37 cellular contexts compared by ENCODE assay signal in the genomic region with DNA sequence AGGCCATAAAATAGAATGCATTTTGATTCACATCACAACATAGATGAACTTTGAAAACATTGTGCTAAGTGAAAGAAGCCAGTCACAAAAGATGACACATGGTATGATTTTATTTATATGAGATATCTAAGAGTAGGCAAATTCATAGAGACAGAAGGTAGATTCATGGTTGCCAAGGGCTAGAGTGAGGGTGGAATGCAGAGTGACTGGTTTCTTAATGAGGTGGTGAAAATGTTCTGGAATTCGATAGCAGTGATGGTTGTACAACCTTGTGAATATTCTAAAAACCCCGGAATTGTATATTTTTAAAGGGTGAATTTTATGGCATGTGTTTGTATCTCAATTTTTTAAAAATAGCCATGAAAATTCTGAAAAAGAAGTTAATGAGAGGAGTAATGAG. TPM values are rescaled to one million over a fixed set of nuclear protein-coding genes. Genes with fewer than 3 reads are reported as not detected.
"Had no signal": no experiment of that assay in that cellular context is flagged by ENCODE, and none has a peak within 500 bp of the region (broad histone marks: within the 10 kb centered on the region; RNA-seq: fewer than 3 reads in every experiment).

No MANE protein-coding gene starts in this region.

- H3K36me3 ChIP-seq: adrenal gland, ascending aorta, brain microvascular endothelial cell, breast epithelium, cardiac muscle cell had no signal

- H3K4me1 Mint-ChIP-seq: activated naive CD4-positive, alpha-beta T cell treated with anti-CD3 and anti-CD28 coated beads, Interleukin-2, amount 10 ng/mL, durations not matched to agents 7 days and 5 days; activated naive CD4-positive, alpha-beta T cell treated with anti-CD3 and anti-CD28 coated beads, Interleukin-2, amount 50 U/mL, for 24 hours; activated T-helper 17 cell treated with anti-CD3 and anti-CD28 coated beads, Interleukin-2, amount 50 U/mL, for 72 hours; brain; central memory CD8-positive, alpha-beta T cell had no signal

- H3K36me3 Mint-ChIP-seq: activated naive CD4-positive, alpha-beta T cell treated with anti-CD3 and anti-CD28 coated beads, Interleukin-2, amount 10 ng/mL, durations not matched to agents 7 days and 5 days; activated naive CD4-positive, alpha-beta T cell treated with anti-CD3 and anti-CD28 coated beads, Interleukin-2, amount 50 U/mL, for 24 hours; activated naive CD4-positive, alpha-beta T cell treated with anti-CD3 and anti-CD28 coated beads, Interleukin-2, amount 50 U/mL, for 72 hours; activated naive CD8-positive, alpha-beta T cell; activated naive CD8-positive, alpha-beta T cell treated with anti-CD3 and anti-CD28 coated beads for 36 hours; activated naive CD8-positive, alpha-beta T cell treated with anti-CD3 and anti-CD28 coated beads, Interleukin-2, amount 10 ng/mL, durations not matched to agents 7 days and 5 days; brain had no signal

- H3K27ac ChIP-seq: adrenal gland, ascending aorta, body of pancreas, brain microvascular endothelial cell, breast epithelium, cardiac muscle cell had no signal

- H3K27me3 ChIP-seq: adrenal gland, ascending aorta, body of pancreas, brain microvascular endothelial cell, breast epithelium, cardiac muscle cell had no signal

- H3K4me1 ChIP-seq: adrenal gland, ascending aorta, body of pancreas, breast epithelium had no signal

- H3K4me3 Mint-ChIP-seq: activated naive CD4-positive, alpha-beta T cell treated with anti-CD3 and anti-CD28 coated beads for 36 hours; activated naive CD4-positive, alpha-beta T cell treated with anti-CD3 and anti-CD28 coated beads, Interleukin-2, amount 10 ng/mL, durations not matched to agents 7 days and 5 days; activated naive CD4-positive, alpha-beta T cell treated with anti-CD3 and anti-CD28 coated beads, Interleukin-2, amount 50 U/mL, for 24 hours; activated naive CD8-positive, alpha-beta T cell; activated naive CD8-positive, alpha-beta T cell treated with anti-CD3 and anti-CD28 coated beads for 36 hours; activated naive CD8-positive, alpha-beta T cell treated with anti-CD3 and anti-CD28 coated beads, Interleukin-2, amount 10 ng/mL, durations not matched to agents 7 days and 5 days; activated T-cell treated with anti-CD3 and anti-CD28 coated beads, Interleukin-2, amount 50 U/mL, for 24 hours; activated T-cell treated with anti-CD3 and anti-CD28 coated beads, Interleukin-2, amount 50 U/mL, for 4 hours; activated T-cell treated with anti-CD3 and anti-CD28 coated beads, Interleukin-2, amount 50 U/mL, for 72 hours; activated T-helper 17 cell treated with anti-CD3 and anti-CD28 coated beads, Interleukin-2, amount 50 U/mL, for 72 hours; brain; central memory CD8-positive, alpha-beta T cell had no signal

- ATAC-seq: activated naive CD4-positive, alpha-beta T cell treated with anti-CD3 and anti-CD28 coated beads, Interleukin-2, amount 50 U/mL, for 72 hours; activated T-cell treated with anti-CD3 and anti-CD28 coated beads, Interleukin-2, amount 50 U/mL, for 4 hours; activated T-cell treated with anti-CD3 and anti-CD28 coated beads, Interleukin-2, amount 50 U/mL, for 72 hours; activated T-helper 17 cell treated with anti-CD3 and anti-CD28 coated beads, Interleukin-2, amount 50 U/mL, for 72 hours; body of pancreas had no signal

- H3K4me3 ChIP-seq: adrenal gland, ascending aorta, body of pancreas, breast epithelium, cardiac muscle cell had no signal

- H3K9me3 Mint-ChIP-seq: activated naive CD4-positive, alpha-beta T cell treated with anti-CD3 and anti-CD28 coated beads for 36 hours; activated naive CD4-positive, alpha-beta T cell treated with anti-CD3 and anti-CD28 coated beads, Interleukin-2, amount 10 ng/mL, durations not matched to agents 7 days and 5 days; activated naive CD4-positive, alpha-beta T cell treated with anti-CD3 and anti-CD28 coated beads, Interleukin-2, amount 50 U/mL, for 24 hours; activated naive CD4-positive, alpha-beta T cell treated with anti-CD3 and anti-CD28 coated beads, Interleukin-2, amount 50 U/mL, for 72 hours; activated naive CD8-positive, alpha-beta T cell treated with anti-CD3 and anti-CD28 coated beads for 36 hours; activated naive CD8-positive, alpha-beta T cell treated with anti-CD3 and anti-CD28 coated beads, Interleukin-2, amount 10 ng/mL, durations not matched to agents 7 days and 5 days; activated T-cell treated with anti-CD3 and anti-CD28 coated beads, Interleukin-2, amount 50 U/mL, for 24 hours; activated T-cell treated with anti-CD3 and anti-CD28 coated beads, Interleukin-2, amount 50 U/mL, for 4 hours; activated T-helper 17 cell treated with anti-CD3 and anti-CD28 coated beads, Interleukin-2, amount 50 U/mL, for 72 hours; activated T-helper 2 cell treated with anti-CD3 and anti-CD28 coated beads, Interferon-gamma antibody, Interleukin-2, Interleukin-4, amounts not matched to agents 10 μg/mL and 5 μg/mL and 100 μg/mL, durations not matched to agents 14 hours and 24 hours and 36 hours; central memory CD8-positive, alpha-beta T cell had no signal

- DNase-seq: activated effector memory CD4-positive, alpha-beta T cell treated with anti-CD3 and anti-CD28 coated beads, Interleukin-2, amount 50 U/mL, for 16 hours; activated effector memory CD4-positive, alpha-beta T cell treated with Interleukin-2 at 50 U/mL for 16 hours; activated gamma-delta T cell; activated gamma-delta T cell treated with Interleukin-2 at 50 U/mL for 16 hours; activated naive CD4-positive, alpha-beta T cell; activated naive CD4-positive, alpha-beta T cell treated with anti-CD3 and anti-CD28 coated beads for 36 hours; activated naive CD4-positive, alpha-beta T cell treated with anti-CD3 and anti-CD28 coated beads, Interleukin-2, amount 10 ng/mL, durations not matched to agents 7 days and 5 days; activated naive CD4-positive, alpha-beta T cell treated with anti-CD3 and anti-CD28 coated beads, Interleukin-2, amount 50 U/mL, for 16 hours; activated naive CD4-positive, alpha-beta T cell treated with Interleukin-2 at 50 U/mL for 16 hours; activated naive CD8-positive, alpha-beta T cell treated with anti-CD3 and anti-CD28 coated beads for 36 hours; activated naive CD8-positive, alpha-beta T cell treated with anti-CD3 and anti-CD28 coated beads, Interleukin-2, amount 10 ng/mL, durations not matched to agents 7 days and 5 days; activated T-cell treated with anti-CD3 and anti-CD28 coated beads for 4 hours; activated T-cell treated with anti-CD3 and anti-CD28 coated beads, Interleukin-2, amount 50 U/mL, for 1 hour; activated T-cell treated with anti-CD3 and anti-CD28 coated beads, Interleukin-2, amount 50 U/mL, for 24 hours; activated T-cell treated with anti-CD3 and anti-CD28 coated beads, Interleukin-2, amount 50 U/mL, for 4 hours; activated T-cell treated with anti-CD3 and anti-CD28 coated beads, Interleukin-2, amount 50 U/mL, for 72 hours; adrenal gland; amniotic stem cell; amygdala; anterior cingulate cortex; aorta; body of pancreas; brain microvascular endothelial cell; caudate nucleus; central memory CD4-positive, alpha-beta T cell; cerebellar nuclear complex had no signal

- H3K27ac Mint-ChIP-seq: activated naive CD4-positive, alpha-beta T cell treated with anti-CD3 and anti-CD28 coated beads for 36 hours; activated naive CD4-positive, alpha-beta T cell treated with anti-CD3 and anti-CD28 coated beads, Interleukin-2, amount 10 ng/mL, durations not matched to agents 7 days and 5 days; activated naive CD4-positive, alpha-beta T cell treated with anti-CD3 and anti-CD28 coated beads, Interleukin-2, amount 50 U/mL, for 24 hours; activated naive CD4-positive, alpha-beta T cell treated with anti-CD3 and anti-CD28 coated beads, Interleukin-2, amount 50 U/mL, for 72 hours; activated naive CD8-positive, alpha-beta T cell; activated naive CD8-positive, alpha-beta T cell treated with anti-CD3 and anti-CD28 coated beads for 36 hours; activated naive CD8-positive, alpha-beta T cell treated with anti-CD3 and anti-CD28 coated beads, Interleukin-2, amount 10 ng/mL, durations not matched to agents 7 days and 5 days; activated T-cell treated with anti-CD3 and anti-CD28 coated beads, Interleukin-2, amount 50 U/mL, for 24 hours; activated T-cell treated with anti-CD3 and anti-CD28 coated beads, Interleukin-2, amount 50 U/mL, for 72 hours; activated T-helper 17 cell treated with anti-CD3 and anti-CD28 coated beads, Interleukin-2, amount 50 U/mL, for 72 hours; activated T-helper 2 cell treated with anti-CD3 and anti-CD28 coated beads, Interferon-gamma antibody, Interleukin-2, Interleukin-4, amounts not matched to agents 10 μg/mL and 5 μg/mL and 100 μg/mL, durations not matched to agents 14 hours and 24 hours and 36 hours; brain had no signal

- H3K27me3 Mint-ChIP-seq: brain had no signal

- H3K9me3 ChIP-seq: adrenal gland, ascending aorta, body of pancreas, breast epithelium had no signal

RNA-seq across cellular contexts. Expression of a gene that starts 42.9 kb away (rescaled TPM):
- total RNA-seq: activated naive CD4-positive, alpha-beta T cell treated with anti-CD3 and anti-CD28 coated beads for 36 hours; activated naive CD4-positive, alpha-beta T cell treated with anti-CD3 and anti-CD28 coated beads, Interleukin-2, amount 50 U/mL, for 72 hours; activated T-helper 17 cell treated with anti-CD3 and anti-CD28 coated beads, Interleukin-2, amount 50 U/mL, for 72 hours; activated T-helper 2 cell treated with anti-CD3 and anti-CD28 coated beads, Interferon-gamma antibody, Interleukin-2, Interleukin-4, amounts not matched to agents 10 μg/mL and 5 μg/mL and 100 μg/mL, durations not matched to agents 14 hours and 24 hours and 36 hours; ascending aorta; bronchial epithelial cell had no signal
